In the genomic region with DNA sequence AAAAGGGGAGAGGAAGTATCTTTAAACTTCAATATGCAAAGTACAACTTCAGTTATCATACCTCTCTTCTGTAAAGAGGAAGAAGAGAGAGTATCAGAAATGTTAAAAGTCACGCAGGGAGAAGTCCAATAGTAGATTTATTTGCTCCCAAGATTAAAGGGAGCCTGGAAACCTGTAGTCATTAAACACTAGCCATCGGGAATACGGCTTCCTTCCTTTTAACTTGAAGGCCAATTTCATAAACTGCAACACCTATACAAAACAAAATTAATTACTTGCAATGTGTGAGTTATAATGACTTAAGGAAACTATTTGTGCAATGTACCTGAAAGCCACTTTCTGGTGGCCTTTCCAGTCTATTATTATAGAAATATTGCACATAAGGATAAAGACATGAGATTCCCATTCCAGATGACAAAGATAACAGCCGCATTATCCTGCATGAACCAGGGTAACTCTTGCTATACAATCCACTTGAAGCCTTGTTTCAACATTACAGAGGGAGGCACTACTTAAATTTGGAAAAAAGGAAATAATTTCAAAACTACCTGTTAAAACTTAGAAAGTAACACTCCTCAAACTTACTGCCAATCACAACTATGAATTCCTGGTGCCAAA, we compare ENCODE assay signal across 9 cellular contexts. TPM values are rescaled to one million over a fixed set of nuclear protein-coding genes. Genes with fewer than 3 reads are reported as not detected.
DNase-seq lines count a peak whose midpoint lies in the region; ATAC-seq and TF ChIP-seq lines count a peak whose summit lies in the region.
"Had no signal": no experiment of that assay in that cellular context is flagged by ENCODE, and none has a peak within 500 bp of the region (broad histone marks: within the 10 kb centered on the region; RNA-seq: fewer than 3 reads in every experiment).

No MANE protein-coding gene starts in this region.

- DNase-seq in HFF-Myc (ENCODE audit: extremely low read depth, low read depth) = no peak
- no peak for DNase-seq in body of pancreas
- no peak for DNase-seq in mesothelial cell of epicardium (ENCODE audit: low spot score in 2 of 2, unreplicated experiment in 2 of 2)
- no peak for DNase-seq in SKM-1 (lab: John Stamatoyannopoulos, UW; ENCODE audit: unreplicated experiment)
- DNase-seq in DMS114 treated with DMSO at 0.1 percent for 48 hours (lab: John Stamatoyannopoulos, UW; ENCODE audit: unreplicated experiment) = no peak
- DNase-seq: activated effector memory CD4-positive, alpha-beta T cell treated with Interleukin-2 at 50 U/mL for 16 hours had no signal

- TF ChIP-seq POLR2A in body of pancreas (IDR thresholded peaks at IDR 0.05) = no peak

- H3K27ac ChIP-seq in 22Rv1 (peak overlapping the region; percentile 97), body of pancreas (peak overlapping the region in 3 of 4 donors; percentile 55 to 100 (median 100))

- ATAC-seq in body of pancreas (no peak), GM21528 (IDR thresholded peaks at IDR 0.05; ENCODE audit: low FRiP score, unreplicated experiment) (no peak), GM21717 (IDR thresholded peaks at IDR 0.05; ENCODE audit: unreplicated experiment) (no peak)

- H3K4me1 ChIP-seq in body of pancreas = peaks cover 33% of the 10 kb centered on the region

- peak overlapping the region; percentile 99 for H3K4me3 Mint-ChIP-seq in mesothelial cell of epicardium

- no peak for TF ChIP-seq CTCF in 22Rv1 (IDR thresholded peaks at IDR 0.05)
- no peak for TF ChIP-seq CTCF in HFF-Myc (IDR thresholded peaks at IDR 0.05; ENCODE audit: low read depth, low read length, missing control alignments)
- TF ChIP-seq CTCF in body of pancreas (IDR thresholded peaks at IDR 0.05) = no peak
- no peak for TF ChIP-seq CTCF in mesothelial cell of epicardium (IDR thresholded peaks at IDR 0.05; ENCODE audit: unreplicated experiment)

- H3K9me3 Mint-ChIP-seq in mesothelial cell of epicardium = no peaks in the 10 kb centered on the region

- H3K27me3 ChIP-seq in body of pancreas = no peaks in the 10 kb centered on the region

- no peaks in the 10 kb centered on the region for H3K27me3 Mint-ChIP-seq in mesothelial cell of epicardium (ENCODE audit: low read depth)

- no peaks in the 10 kb centered on the region for H3K9me3 ChIP-seq in body of pancreas

- H3K27ac Mint-ChIP-seq in mesothelial cell of epicardium = peak overlapping the region; percentile 4

- intact Hi-C loops in body of pancreas (cut with DNase I) = no loop called here

- H3K4me3 ChIP-seq in HFF-Myc (replicated peaks; ENCODE audit: low read depth, low read length) (peak overlapping the region; percentile 84), body of pancreas (peak overlapping the region in 1 of 2 donors; percentile 70)

- peaks cover 78% of the 10 kb centered on the region for H3K4me1 Mint-ChIP-seq in mesothelial cell of epicardium

- 1 to 3% methylated on average over 4 of the region's 4 CpGs for whole genome bisulfite sequencing in body of pancreas, 2 donors

- peaks cover 0 to 2% of the 10 kb centered on the region in 2 donors for H3K36me3 ChIP-seq in body of pancreas (replicated peaks in 1 of 2; ENCODE audit: insufficient read depth in 1 of 2, low read depth in 2 of 2)

- peaks cover 12% of the 10 kb centered on the region for H3K36me3 Mint-ChIP-seq in mesothelial cell of epicardium

RNA-seq across cellular contexts. Expression of gene BTG1, which starts 4.6 kb away (rescaled TPM):
- total RNA-seq in body of pancreas (10 to 100 TPM; 48.5 to 53.7 TPM), mesothelial cell of epicardium (68.1 to 71.5 TPM (median 71.0 TPM) in 3 replicates)
